ENCODE assay signal across 11 cellular contexts in the genomic region with DNA sequence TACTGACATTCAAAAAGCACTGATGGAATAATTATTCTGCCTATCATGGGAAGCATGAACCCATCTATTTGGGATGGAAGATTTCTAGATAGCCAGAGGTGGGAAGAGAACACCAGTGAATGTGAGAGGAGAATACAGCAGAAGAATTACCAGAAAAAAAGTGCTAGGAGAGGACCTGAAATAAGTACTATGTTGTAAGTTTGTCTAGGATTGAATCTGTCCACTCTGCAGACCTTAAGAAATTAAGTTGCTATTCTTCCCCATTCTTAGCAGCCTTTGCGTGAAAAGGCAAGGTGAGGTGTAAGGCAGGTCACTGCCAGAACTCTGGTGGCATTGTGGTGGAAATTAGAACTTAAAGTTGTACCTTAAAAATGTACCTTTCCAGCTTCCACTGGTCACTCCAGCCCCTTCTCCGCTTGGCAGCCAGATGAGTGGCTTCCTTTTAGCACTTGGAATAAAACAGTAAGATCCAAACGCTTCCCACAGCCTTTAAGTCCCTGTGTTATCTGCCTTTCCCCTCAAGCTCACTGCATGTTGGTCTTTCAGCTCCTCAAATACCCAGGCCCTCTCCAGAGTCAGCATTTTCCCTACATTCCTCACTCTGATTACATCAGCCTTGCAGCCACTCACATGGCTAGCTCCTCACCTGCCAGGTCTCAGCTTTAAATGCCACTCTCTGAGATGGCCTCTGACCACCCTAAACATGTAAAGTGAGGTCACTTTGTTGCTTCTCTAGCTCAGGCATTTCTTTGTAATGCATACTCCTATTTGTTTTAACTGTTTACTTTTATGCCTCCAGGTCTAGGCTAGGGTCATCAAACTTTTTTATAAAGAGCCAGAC.
DNase-seq lines count a peak whose midpoint lies in the region; ATAC-seq and TF ChIP-seq lines count a peak whose summit lies in the region.
"Had no signal": no experiment of that assay in that cellular context is flagged by ENCODE, and none has a peak within 500 bp of the region (broad histone marks: within the 10 kb centered on the region; RNA-seq: fewer than 3 reads in every experiment).

No MANE protein-coding gene starts in this region.

- H3K9me2 ChIP-seq in GM23338 (ENCODE audit: insufficient read depth) = no peaks in the 10 kb centered on the region

- peak overlapping the region; percentile 73 for H3K27ac ChIP-seq in 22Rv1
- peak overlapping the region; percentile 91 for H3K27ac ChIP-seq in GM23338 (ENCODE audit: low read depth)

- CTCF ChIA-PET in WTC11 (lab: Charles Lee) = interaction anchor here (0.6 to 4.0 kb wide), 4 partner anchors 9 to 326 kb away, joined by 3 to 36 read pairs (median 6); partner anchors contain the start of gene EPB41L4A

- POLR2A ChIA-PET in WTC11 (lab: Charles Lee) = interaction anchor here (0.6 to 1.0 kb wide), 3 partner anchors 29 to 705 kb away, joined by 3 to 6 read pairs (median 4); partner anchors contain the start of gene EPB41L4A

- H2AFZ ChIP-seq in GM23338 = no peak overlapping the region

- H3K36me3 Mint-ChIP-seq in GM23338 (ENCODE audit: low read depth) = peaks cover 58% of the 10 kb centered on the region
- peaks cover 45% of the 10 kb centered on the region for H3K36me3 Mint-ChIP-seq in WTC11

- H3K4me1 Mint-ChIP-seq in GM23338 (peaks cover 56% of the 10 kb centered on the region), WTC11 (peaks cover 65% of the 10 kb centered on the region)

- H3K4me3 Mint-ChIP-seq in GM23338 = peak overlapping the region; percentile 47
- no peak overlapping the region for H3K4me3 Mint-ChIP-seq in WTC11
- H3K4me3 Mint-ChIP-seq: stimulated activated naive B cell treated with anti-CD40 and anti-IgM and Interleukin-4, amounts not matched to agents 10 μg/mL and 1 μg/mL and 100 μg/mL, for 72 hours had no signal

- H3K27ac Mint-ChIP-seq in GM23338 = peak overlapping the region; percentile 99
- peak overlapping the region; percentile 94 for H3K27ac Mint-ChIP-seq in WTC11

- H3K27me3 Mint-ChIP-seq in GM23338 (ENCODE audit: insufficient read depth, low read depth, poor library complexity) (peaks cover 22% of the 10 kb centered on the region), WTC11 (ENCODE audit: low read depth) (no peaks in the 10 kb centered on the region)
- H3K27me3 Mint-ChIP-seq: stimulated activated naive B cell treated with anti-CD40 and anti-IgM and Interleukin-4, amounts not matched to agents 10 μg/mL and 1 μg/mL and 100 μg/mL, for 72 hours had no signal

- TF ChIP-seq CTCF in 22Rv1 (IDR thresholded peaks at IDR 0.05) (no peak), GM23338 (conservative IDR thresholded peaks at IDR 0.05; ENCODE audit: low read depth in 2 of 2) (no peak), WTC11 (IDR thresholded peaks at IDR 0.05) (no peak)

- peak overlapping the region; percentile 58 for H3K4me2 ChIP-seq in GM23338

- H3K4me1 ChIP-seq in GM23338 (ENCODE audit: insufficient read depth) = peaks cover 22% of the 10 kb centered on the region

- ATAC-seq in GM23338 = peak; percentile 87
- ATAC-seq in WTC11 = peak; percentile 82
- no peak for ATAC-seq in HG03521 (IDR thresholded peaks at IDR 0.05; ENCODE audit: unreplicated experiment)
- ATAC-seq: esophagus mucosa, left cardiac atrium had no signal

- H3K9me3 Mint-ChIP-seq in GM23338 (no peaks in the 10 kb centered on the region; the same call in 2 of the 3 replicates), WTC11 (no peaks in the 10 kb centered on the region)
- H3K9me3 Mint-ChIP-seq: stimulated activated naive B cell treated with anti-CD40 and anti-IgM and Interleukin-4, amounts not matched to agents 10 μg/mL and 1 μg/mL and 100 μg/mL, for 72 hours had no signal

- H3K36me3 ChIP-seq in GM23338 (ENCODE audit: insufficient read depth) = peaks cover 20% of the 10 kb centered on the region

- peaks cover 10% of the 10 kb centered on the region for H4K20me1 ChIP-seq in GM23338 (replicated peaks; ENCODE audit: insufficient read depth)

- peaks cover 18% of the 10 kb centered on the region for H3K79me2 ChIP-seq in GM23338 (replicated peaks; ENCODE audit: insufficient read depth)

- DNase-seq in GM23338 (ENCODE audit: low spot score) (peak; percentile 92), WTC11 (ENCODE audit: low spot score) (peak; percentile 41), iPS-NIHi7 (ENCODE audit: extremely low spot score) (peak; percentile 68), middle frontal gyrus (ENCODE audit: extremely low spot score, low spot score) (no peak), NCI-H2107 treated with DMSO at 0.1 percent for 48 hours (lab: John Stamatoyannopoulos, UW; ENCODE audit: unreplicated experiment) (no peak)
- DNase-seq in activated CD4-positive, alpha-beta T cell treated with anti-CD3 and anti-CD28 coated beads, Interleukin-2, amount 50 U/mL, for 1 hour = no peak
- DNase-seq: left cardiac atrium; stimulated activated naive B cell treated with anti-CD40 and anti-IgM and Interleukin-4, amounts not matched to agents 10 μg/mL and 1 μg/mL and 100 μg/mL, for 72 hours had no signal

- 0 out of 2 replicates have a peak overlapping the region, but pooled peaks have one; percentile 1 for H3K4me3 ChIP-seq in GM23338

- no peaks in the 10 kb centered on the region for H3K27me3 ChIP-seq in GM23338 (ENCODE audit: insufficient read depth)

- H3F3A ChIP-seq in GM23338 (replicated peaks; ENCODE audit: low read depth) = peaks cover 23% of the 10 kb centered on the region

TF ChIP-seq in GM23338, 12 proteins besides CTCF, POLR2A, EP300 and RAD21 (continues in another document):
- TF ChIP-seq POLR2AphosphoS5 (IDR thresholded peaks at IDR 0.05; ENCODE audit: low read depth) = peak; percentile 66

TF ChIP-seq in WTC11, 78 proteins besides CTCF, POLR2A, EP300 and RAD21 (continues in another document):
- TF ChIP-seq PRRX2 (CRISPR knock-in tag; IDR thresholded peaks at IDR 0.05) (0 out of 2 replicates have a peak, but pooled peaks have one; percentile 52), FOXK1 (CRISPR knock-in tag; IDR thresholded peaks at IDR 0.05) (no peak), HMGA2 (CRISPR knock-in tag; IDR thresholded peaks at IDR 0.05) (no peak), IRF1 (CRISPR knock-in tag; IDR thresholded peaks at IDR 0.05) (no peak), ESRRA (CRISPR knock-in tag; IDR thresholded peaks at IDR 0.05; ENCODE audit: borderline replicate concordance) (no peak), PREB (CRISPR knock-in tag; IDR thresholded peaks at IDR 0.05; ENCODE audit: borderline replicate concordance) (no peak), NFE2L1 (CRISPR knock-in tag; IDR thresholded peaks at IDR 0.05) (no peak), ZNF423 (CRISPR knock-in tag; IDR thresholded peaks at IDR 0.05) (no peak), TEAD1 (CRISPR knock-in tag; IDR thresholded peaks at IDR 0.05) (0 out of 2 replicates have a peak, but pooled peaks have one; percentile 39)
- TF ChIP-seq, protein P1, sequence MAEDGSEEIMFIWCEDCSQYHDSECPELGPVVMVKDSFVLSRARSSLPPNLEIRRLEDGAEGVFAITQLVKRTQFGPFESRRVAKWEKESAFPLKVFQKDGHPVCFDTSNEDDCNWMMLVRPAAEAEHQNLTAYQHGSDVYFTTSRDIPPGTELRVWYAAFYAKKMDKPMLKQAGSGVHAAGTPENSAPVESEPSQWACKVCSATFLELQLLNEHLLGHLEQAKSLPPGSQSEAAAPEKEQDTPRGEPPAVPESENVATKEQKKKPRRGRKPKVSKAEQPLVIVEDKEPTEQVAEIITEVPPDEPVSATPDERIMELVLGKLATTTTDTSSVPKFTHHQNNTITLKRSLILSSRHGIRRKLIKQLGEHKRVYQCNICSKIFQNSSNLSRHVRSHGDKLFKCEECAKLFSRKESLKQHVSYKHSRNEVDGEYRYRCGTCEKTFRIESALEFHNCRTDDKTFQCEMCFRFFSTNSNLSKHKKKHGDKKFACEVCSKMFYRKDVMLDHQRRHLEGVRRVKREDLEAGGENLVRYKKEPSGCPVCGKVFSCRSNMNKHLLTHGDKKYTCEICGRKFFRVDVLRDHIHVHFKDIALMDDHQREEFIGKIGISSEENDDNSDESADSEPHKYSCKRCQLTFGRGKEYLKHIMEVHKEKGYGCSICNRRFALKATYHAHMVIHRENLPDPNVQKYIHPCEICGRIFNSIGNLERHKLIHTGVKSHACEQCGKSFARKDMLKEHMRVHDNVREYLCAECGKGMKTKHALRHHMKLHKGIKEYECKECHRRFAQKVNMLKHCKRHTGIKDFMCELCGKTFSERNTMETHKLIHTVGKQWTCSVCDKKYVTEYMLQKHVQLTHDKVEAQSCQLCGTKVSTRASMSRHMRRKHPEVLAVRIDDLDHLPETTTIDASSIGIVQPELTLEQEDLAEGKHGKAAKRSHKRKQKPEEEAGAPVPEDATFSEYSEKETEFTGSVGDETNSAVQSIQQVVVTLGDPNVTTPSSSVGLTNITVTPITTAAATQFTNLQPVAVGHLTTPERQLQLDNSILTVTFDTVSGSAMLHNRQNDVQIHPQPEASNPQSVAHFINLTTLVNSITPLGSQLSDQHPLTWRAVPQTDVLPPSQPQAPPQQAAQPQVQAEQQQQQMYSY (CRISPR knock-in tag; IDR thresholded peaks at IDR 0.05) = no peak
- TF ChIP-seq, protein P2, sequence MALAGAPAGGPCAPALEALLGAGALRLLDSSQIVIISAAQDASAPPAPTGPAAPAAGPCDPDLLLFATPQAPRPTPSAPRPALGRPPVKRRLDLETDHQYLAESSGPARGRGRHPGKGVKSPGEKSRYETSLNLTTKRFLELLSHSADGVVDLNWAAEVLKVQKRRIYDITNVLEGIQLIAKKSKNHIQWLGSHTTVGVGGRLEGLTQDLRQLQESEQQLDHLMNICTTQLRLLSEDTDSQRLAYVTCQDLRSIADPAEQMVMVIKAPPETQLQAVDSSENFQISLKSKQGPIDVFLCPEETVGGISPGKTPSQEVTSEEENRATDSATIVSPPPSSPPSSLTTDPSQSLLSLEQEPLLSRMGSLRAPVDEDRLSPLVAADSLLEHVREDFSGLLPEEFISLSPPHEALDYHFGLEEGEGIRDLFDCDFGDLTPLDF (CRISPR knock-in tag; IDR thresholded peaks at IDR 0.05) = no peak

Comparison
In these comparisons a context has a peak if more than half of its experiments do, and no peak if none do; other contexts are left out.
1. DNase-seq: peak in GM23338 (single experiment), WTC11 (single experiment) and iPS-NIHi7 (single experiment); none in middle frontal gyrus (single experiment), NCI-H2107 treated with DMSO at 0.1 percent for 48 hours (single experiment) and activated CD4-positive, alpha-beta T cell treated with anti-CD3 and anti-CD28 coated beads, Interleukin-2, amount 50 U/mL, for 1 hour (single experiment).